ENCODE assay signal across 1 cellular context in genomic region chr15:101961263-101961662, GRCh38.
TF ChIP-seq lines count a peak whose summit lies in the region.

No MANE protein-coding gene starts in this region.

TF ChIP-seq in GM12878, 131 proteins besides CTCF, POLR2A, EP300 and RAD21 (continued from another document):
- TF ChIP-seq, protein P1, sequence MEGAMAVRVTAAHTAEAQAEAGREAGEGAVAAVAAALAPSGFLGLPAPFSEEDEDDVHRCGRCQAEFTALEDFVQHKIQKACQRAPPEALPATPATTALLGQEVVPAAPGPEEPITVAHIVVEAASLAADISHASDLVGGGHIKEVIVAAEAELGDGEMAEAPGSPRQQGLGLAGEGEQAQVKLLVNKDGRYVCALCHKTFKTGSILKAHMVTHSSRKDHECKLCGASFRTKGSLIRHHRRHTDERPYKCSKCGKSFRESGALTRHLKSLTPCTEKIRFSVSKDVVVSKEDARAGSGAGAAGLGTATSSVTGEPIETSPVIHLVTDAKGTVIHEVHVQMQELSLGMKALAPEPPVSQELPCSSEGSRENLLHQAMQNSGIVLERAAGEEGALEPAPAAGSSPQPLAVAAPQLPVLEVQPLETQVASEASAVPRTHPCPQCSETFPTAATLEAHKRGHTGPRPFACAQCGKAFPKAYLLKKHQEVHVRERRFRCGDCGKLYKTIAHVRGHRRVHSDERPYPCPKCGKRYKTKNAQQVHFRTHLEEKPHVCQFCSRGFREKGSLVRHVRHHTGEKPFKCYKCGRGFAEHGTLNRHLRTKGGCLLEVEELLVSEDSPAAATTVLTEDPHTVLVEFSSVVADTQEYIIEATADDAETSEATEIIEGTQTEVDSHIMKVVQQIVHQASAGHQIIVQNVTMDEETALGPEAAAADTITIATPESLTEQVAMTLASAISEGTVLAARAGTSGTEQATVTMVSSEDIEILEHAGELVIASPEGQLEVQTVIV (IDR thresholded peaks at IDR 0.05; ENCODE audit: borderline replicate concordance, partially characterized antibody) = peak; percentile 58
